Comparison of ENCODE assay signal across 12 cellular contexts in the genomic region with DNA sequence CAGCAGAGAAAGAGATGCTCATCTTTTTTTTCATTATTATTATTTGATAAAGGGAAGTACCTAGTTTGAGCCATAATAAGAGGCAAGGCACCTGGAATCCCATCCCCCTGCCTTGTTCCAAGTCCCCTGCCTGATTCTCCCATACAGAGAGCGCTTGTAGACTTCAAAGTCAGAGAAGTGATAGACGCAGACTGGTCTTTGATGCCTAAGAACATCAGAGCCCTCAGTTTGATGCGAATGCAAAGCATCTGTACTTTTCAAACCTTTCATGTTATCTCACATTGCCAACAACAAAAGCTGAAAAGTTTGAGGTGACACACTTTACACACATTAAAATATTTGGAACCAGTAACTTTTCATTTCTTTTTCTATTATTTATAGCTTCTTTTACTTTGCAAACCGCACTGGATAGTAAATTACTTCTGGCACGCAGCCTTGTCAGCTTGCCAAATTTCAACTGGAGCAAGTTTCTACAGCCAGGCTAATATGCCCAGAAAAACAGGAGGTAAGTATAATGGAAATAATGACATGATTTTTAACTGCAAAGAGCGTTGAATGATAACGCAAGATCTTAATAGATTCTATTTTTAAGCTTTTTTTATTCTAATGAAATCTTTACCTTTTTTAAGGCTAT. TPM values are rescaled to one million over a fixed set of nuclear protein-coding genes. Genes with fewer than 3 reads are reported as not detected.
DNase-seq lines count a peak whose midpoint lies in the region; ATAC-seq and TF ChIP-seq lines count a peak whose summit lies in the region.
"Had no signal": no experiment of that assay in that cellular context is flagged by ENCODE, and none has a peak within 500 bp of the region (broad histone marks: within the 10 kb centered on the region; RNA-seq: fewer than 3 reads in every experiment).

No MANE protein-coding gene starts in this region.

- no peak for TF ChIP-seq CTCF in testis (IDR thresholded peaks at IDR 0.05)
- no peak for TF ChIP-seq CTCF in GM20000 (IDR thresholded peaks at IDR 0.05; ENCODE audit: extremely low read depth, missing control alignments)

- no peak overlapping the region for H3K4me3 Mint-ChIP-seq in activated T-cell treated with anti-CD3 and anti-CD28 coated beads, Interleukin-2, amount 50 U/mL, for 4 hours

- no peaks in the 10 kb centered on the region for H3K4me1 ChIP-seq in testis
- H3K4me1 ChIP-seq: lower lobe of right lung had no signal

- H3K4me1 Mint-ChIP-seq in activated T-cell treated with anti-CD3 and anti-CD28 coated beads, Interleukin-2, amount 50 U/mL, for 4 hours (ENCODE audit: low read depth), result peaks cover 4% of the 10 kb centered on the region

- 23 to 38% methylated on average over 7 of the region's 7 CpGs for WGBS in testis, 2 donors

- no peaks in the 10 kb centered on the region for H3K36me3 ChIP-seq in testis (ENCODE audit: low read depth, missing control alignments)
- H3K36me3 ChIP-seq: lower lobe of right lung had no signal

- no peak overlapping the region for H3K4me3 ChIP-seq in testis
- H3K4me3 ChIP-seq: lower lobe of right lung had no signal

- no peaks in the 10 kb centered on the region for H3K36me3 Mint-ChIP-seq in activated T-cell treated with anti-CD3 and anti-CD28 coated beads, Interleukin-2, amount 50 U/mL, for 4 hours (ENCODE audit: insufficient read depth)

- DNase-seq in activated T-cell treated with anti-CD3 and anti-CD28 coated beads, Interleukin-2, amount 50 U/mL, for 4 hours, result no peak
- DNase-seq in activated T-cell treated with anti-CD3 and anti-CD28 coated beads, Interleukin-2, amount 50 U/mL, for 48 hours, result no peak
- DNase-seq in OCI-M1 (lab: John Stamatoyannopoulos, UW) (peak; percentile 51), fibroblast of peridontal ligament (ENCODE audit: extremely low read depth) (peak; percentile 82), testis (peak; percentile 55), GM20000 (ENCODE audit: low spot score) (no peak), activated gamma-delta T cell (lab: John Stamatoyannopoulos, UW) (no peak), HPDE6-E6E7 (ENCODE audit: extremely low spot score) (no peak)
- DNase-seq: lower lobe of right lung, SIG-M5 had no signal

- peaks cover 11% of the 10 kb centered on the region for H3K27me3 Mint-ChIP-seq in activated T-cell treated with anti-CD3 and anti-CD28 coated beads, Interleukin-2, amount 50 U/mL, for 4 hours (ENCODE audit: low read depth)

- H3K9me3 Mint-ChIP-seq in activated T-cell treated with anti-CD3 and anti-CD28 coated beads, Interleukin-2, amount 50 U/mL, for 4 hours, result no peaks in the 10 kb centered on the region

- H3K27me3 ChIP-seq in testis, result no peaks in the 10 kb centered on the region

- ATAC-seq in activated T-cell treated with anti-CD3 and anti-CD28 coated beads, Interleukin-2, amount 50 U/mL, for 4 hours, result peak; percentile 37 to 43
- ATAC-seq: lower lobe of right lung had no signal

- no peak overlapping the region for H3K27ac ChIP-seq in testis
- H3K27ac ChIP-seq: C4-2B, KMS-11, lower lobe of right lung had no signal

- intact Hi-C loops in testis (cut with DNase I; ENCODE audit: low total_unique reads), result no loop called here

- H3K9me3 ChIP-seq in testis, result no peaks in the 10 kb centered on the region
- H3K9me3 ChIP-seq: lower lobe of right lung had no signal

- TF ChIP-seq POLR2A in testis (IDR thresholded peaks at IDR 0.05), result no peak

RNA-seq across cellular contexts. Expression of a gene that starts 6.0 kb away (rescaled TPM):
- 100 to 1,000 TPM; 174 to 194 (median 184) TPM for total RNA-seq in activated T-cell treated with anti-CD3 and anti-CD28 coated beads, Interleukin-2, amount 50 U/mL, for 4 hours
- total RNA-seq in testis, result 10 to 100 TPM; 45.0 to 46.5 TPM
- 80.6 TPM for polyA plus RNA-seq in testis (ENCODE audit: insufficient read depth, low read depth, low replicate concordance)

RNA-seq across cellular contexts. Expression of a gene that starts 29.3 kb away (rescaled TPM):
- 10 to 100 TPM; 57.3 to 65.5 (median 58.4) TPM for total RNA-seq in activated T-cell treated with anti-CD3 and anti-CD28 coated beads, Interleukin-2, amount 50 U/mL, for 4 hours
- 10 to 100 TPM; 38.2 to 42.0 TPM for total RNA-seq in testis
- 31.1 TPM for polyA plus RNA-seq in testis (ENCODE audit: insufficient read depth, low read depth, low replicate concordance)

RNA-seq across cellular contexts. Expression of a gene that starts 48.4 kb away (rescaled TPM):
- 10 to 100 TPM; 46.4 to 67.9 (median 58.9) TPM for total RNA-seq in activated T-cell treated with anti-CD3 and anti-CD28 coated beads, Interleukin-2, amount 50 U/mL, for 4 hours
- total RNA-seq in testis, result 100 to 1,000 TPM; 138 to 142 TPM
- polyA plus RNA-seq in testis (ENCODE audit: insufficient read depth, low read depth, low replicate concordance), result 485 TPM

Comparison
In these comparisons a context has a peak if more than half of its experiments do, and no peak if none do; other contexts are left out.
1. DNase-seq: peak in OCI-M1 (single experiment), fibroblast of peridontal ligament (single experiment) and testis (single experiment); none in activated T-cell treated with anti-CD3 and anti-CD28 coated beads, Interleukin-2, amount 50 U/mL, for 4 hours (single experiment), activated T-cell treated with anti-CD3 and anti-CD28 coated beads, Interleukin-2, amount 50 U/mL, for 48 hours (0 of 2), GM20000 (single experiment), activated gamma-delta T cell (single experiment) and HPDE6-E6E7 (single experiment).